In genomic region chr10:116787893-116788665, GRCh38 we compare ENCODE assay signal across 8 cellular contexts. TPM values are rescaled to one million over a fixed set of nuclear protein-coding genes. Genes with fewer than 3 reads are reported as not detected.
A peak's percentile ranks its signal among the peaks of the same experiment; 100 is the strongest.
DNase-seq lines count a peak whose midpoint lies in the region; ATAC-seq, FAIRE-seq and TF ChIP-seq lines count a peak whose summit lies in the region.

No MANE protein-coding gene starts in this region.

- H3K27me3 ChIP-seq in AG04450 (ENCODE audit: control insufficient read depth, insufficient read depth, low read length) (peaks cover 3% of the 10 kb centered on the region), H1 (replicated peaks in 1 of 4; ENCODE audit: control insufficient read depth in 3 of 4, extremely low read depth in 1 of 4, insufficient read depth in 3 of 4, low read length in 3 of 4) (no peaks in the 10 kb centered on the region), mesendoderm (ENCODE audit: insufficient read depth, low read length, poor library complexity) (no peaks in the 10 kb centered on the region)

- H3K9ac ChIP-seq in H1 (replicated peaks in 1 of 4; ENCODE audit: extremely low read depth in 1 of 4, low read depth in 3 of 4, low read length in 3 of 4), result no peak overlapping the region
- H3K9ac ChIP-seq in mesendoderm (ENCODE audit: low read length), result peak overlapping the region; percentile 64

- peak; percentile 89 to 91 for TF ChIP-seq RAD21 in H1 (IDR thresholded peaks at IDR 0.05 in 1 of 2, conservative IDR thresholded peaks at IDR 0.05 in 1 of 2; ENCODE audit: low read depth in 2 of 2, low read length in 2 of 2)

- H3K18ac ChIP-seq in H1 (ENCODE audit: extremely low read depth, low read length), result peak overlapping the region; percentile 19; the same call in 1 of the 2 replicates
- H3K18ac ChIP-seq in mesendoderm (ENCODE audit: low read length), result no peak overlapping the region

- DNase-seq in AG04450 (ENCODE audit: low read depth, low spot score) (peak; percentile 27), NCI-H526 (lab: John Stamatoyannopoulos, UW) (peak; percentile 3 to 71), H1 (ENCODE audit: low read depth in 1 of 2, low spot score in 2 of 2) (peak; percentile 61 to 98), mesendoderm (peak; percentile 81)
- peak; percentile 42 to 58 for DNase-seq in activated CD8-positive, alpha-beta memory T cell treated with anti-CD3 and anti-CD28 coated beads for 1 hour (ENCODE audit: extremely low read depth in 1 of 2, low read depth in 1 of 2)
- DNase-seq in stimulated activated CD8-positive, alpha-beta memory T cell treated with anti-CD3 and anti-CD28 coated beads, Interleukin-15, amount 100 ng/mL, for 24 hours (ENCODE audit: low read depth), result peak; percentile 57

- H3K36me3 ChIP-seq in H1 (ENCODE audit: control insufficient read depth in 2 of 4, insufficient read depth in 4 of 4, low read length in 3 of 4) (no peaks in the 10 kb centered on the region), mesendoderm (ENCODE audit: control insufficient read depth, insufficient read depth, low read length) (no peaks in the 10 kb centered on the region)

- no peaks in the 10 kb centered on the region for H4K20me1 ChIP-seq in H1 (replicated peaks in 1 of 2; ENCODE audit: control insufficient read depth in 1 of 2, insufficient read depth in 2 of 2, low read length in 2 of 2)

- peak overlapping the region; percentile 7 for H4K91ac ChIP-seq in H1 (replicated peaks; ENCODE audit: insufficient read length, low read length)

- no peak overlapping the region for H2BK120ac ChIP-seq in H1 (replicated peaks; ENCODE audit: low read depth, low read length)
- H2BK120ac ChIP-seq in mesendoderm (ENCODE audit: low read depth, low read length), result no peak overlapping the region

- H3K4me1 ChIP-seq in H1 (replicated peaks in 1 of 4; ENCODE audit: control insufficient read depth in 3 of 4, insufficient read depth in 4 of 4, low read length in 3 of 4), result peaks cover 0 to 4% (median 3%) of the 10 kb centered on the region in 4 experiments; a peak in 5 of 7 replicates
- peaks cover 2% of the 10 kb centered on the region for H3K4me1 ChIP-seq in mesendoderm (ENCODE audit: control insufficient read depth, low read depth, low read length)

- ATAC-seq in GM18861 (IDR thresholded peaks at IDR 0.05; ENCODE audit: unreplicated experiment), result peak; percentile 77
- ATAC-seq in HG03139 (IDR thresholded peaks at IDR 0.05; ENCODE audit: unreplicated experiment), result peak; percentile 73

- peak overlapping the region; percentile 82; the same call in 1 of the 2 replicates for H2BK20ac ChIP-seq in H1 (ENCODE audit: low read length)

- 14% methylated on average over 29 of the region's 29 CpGs; no CpG with 5 or more reads in 1 of the 2 experiments for WGBS in H1 (ENCODE audit: extremely low coverage in 1 of 2, insufficient coverage in 1 of 2, insufficient read length in 1 of 2, insufficient replicate concordance in 2 of 2, low coverage in 1 of 2, low lambda C conversion rate in 2 of 2, missing lambda C conversion rate in 1 of 2), 2 experiments
- no CpG with 5 or more reads among the region's 29 CpGs for WGBS in mesendoderm (ENCODE audit: extremely low coverage, insufficient coverage, low lambda C conversion rate)

- H3K79me2 ChIP-seq in H1 (ENCODE audit: control insufficient read depth in 1 of 2, insufficient read depth in 2 of 2, low read length in 2 of 2) (no peaks in the 10 kb centered on the region), mesendoderm (ENCODE audit: control insufficient read depth, insufficient read depth, low read length) (no peaks in the 10 kb centered on the region)

- peak overlapping the region; percentile 46 to 68; a peak in 3 of 4 replicates for H3K4me2 ChIP-seq in H1 (ENCODE audit: insufficient read depth in 1 of 2, low read depth in 2 of 2, low read length in 2 of 2)
- H3K4me2 ChIP-seq in mesendoderm (ENCODE audit: low read length), result peak overlapping the region; percentile 70

- H4K5ac ChIP-seq in H1 (ENCODE audit: insufficient read length, low read depth, low read length) (no peak overlapping the region), mesendoderm (ENCODE audit: low read length) (no peak overlapping the region)

- TF ChIP-seq EP300 in H1 (IDR thresholded peaks at IDR 0.05; ENCODE audit: borderline replicate concordance in 1 of 2, low read depth in 2 of 2, low read length in 2 of 2), result no peak

- H2BK5ac ChIP-seq in H1 (ENCODE audit: low read depth, low read length) (no peak overlapping the region; the same call in 1 of the 2 replicates), mesendoderm (ENCODE audit: low read length) (no peak overlapping the region)

- H3K9me3 ChIP-seq in AG04450 (ENCODE audit: control insufficient read depth, insufficient read depth, low read length), result no peaks in the 10 kb centered on the region; the same call in 1 of the 2 replicates
- H3K9me3 ChIP-seq in H1 (ENCODE audit: insufficient read depth in 2 of 2, low read depth in 1 of 2, low read length in 1 of 2), result no peaks in the 10 kb centered on the region

- peak overlapping the region; percentile 99 for H2AFZ ChIP-seq in H1 (ENCODE audit: low read length)

- no peak for TF ChIP-seq POLR2A in H1 (IDR thresholded peaks at IDR 0.05; ENCODE audit: control extremely low read depth in 1 of 2, low read depth in 2 of 2, low read length in 2 of 2)

- H3K23ac ChIP-seq in H1 (ENCODE audit: insufficient read length) (no peak overlapping the region), mesendoderm (ENCODE audit: low read length) (no peak overlapping the region)

- no peak overlapping the region for H2AK5ac ChIP-seq in H1 (ENCODE audit: low read depth, low read length)
- no peak overlapping the region for H2AK5ac ChIP-seq in mesendoderm (ENCODE audit: low read length)

- H3K4ac ChIP-seq in H1 (replicated peaks; ENCODE audit: insufficient read length, low read depth, low read length) (no peak overlapping the region), mesendoderm (ENCODE audit: low read depth, low read length) (no peak overlapping the region)

- peak; percentile 99 for TF ChIP-seq CTCF in AG04450 (IDR thresholded peaks at IDR 0.05; ENCODE audit: low read depth, low read length)
- TF ChIP-seq CTCF in H1 (IDR thresholded peaks at IDR 0.05; ENCODE audit: control extremely low read depth in 1 of 3, insufficient read depth in 1 of 3, low read depth in 1 of 3, low read length in 3 of 3), result peak; percentile 92 to 97 (median 94)

- H3K27ac ChIP-seq in AG04450 (ENCODE audit: low read depth, low read length), result no peak overlapping the region
- H3K27ac ChIP-seq in H1 (ENCODE audit: low read depth, low read length), result no peak overlapping the region
- H3K27ac ChIP-seq in mesendoderm (ENCODE audit: low read depth, low read length), result no peak overlapping the region

- CTCF ChIA-PET in AG04450 (lab: Charles Lee), result interaction anchor here (0.6 to 8.5 kb wide), 82 partner anchors 8 to 1898 kb away, joined by 3 to 426 read pairs (median 3); partner anchors contain the start of genes HSPA12A and SHTN1
- CTCF ChIA-PET in H1 (lab: Charles Lee; ENCODE audit: partially characterized antibody), result interaction anchor here (0.6 to 28.3 kb wide), 75 partner anchors 8 to 1374 kb away, joined by 3 to 531 read pairs (median 4); partner anchors contain the start of gene HSPA12A

- H2BK15ac ChIP-seq in H1 (ENCODE audit: low read length), result peak overlapping the region; percentile 75; the same call in 1 of the 2 replicates
- no peak overlapping the region for H2BK15ac ChIP-seq in mesendoderm (replicated peaks; ENCODE audit: low read depth)

- FAIRE-seq in H1 (lab: Jason Lieb, UNC), result no peak

- peaks cover 3% of the 10 kb centered on the region; the same call in 1 of the 2 replicates for H3K23me2 ChIP-seq in H1 (ENCODE audit: low read depth, low read length)

- H4K8ac ChIP-seq in H1 (ENCODE audit: extremely low read depth, insufficient read depth, low read length) (0 out of 2 replicates have a peak overlapping the region, but pooled peaks have one; percentile 39), mesendoderm (ENCODE audit: low read depth, low read length) (no peak overlapping the region)

- no peak overlapping the region for H3K14ac ChIP-seq in H1 (ENCODE audit: insufficient read length)

- H3K79me1 ChIP-seq in H1 (ENCODE audit: low read depth, low read length) (no peaks in the 10 kb centered on the region), mesendoderm (ENCODE audit: low read length) (no peaks in the 10 kb centered on the region)

- POLR2A ChIA-PET in AG04450 (lab: Yijun Ruan, JAX) (interaction anchor here (1.1 kb wide), 1 partner anchor 106 kb away, joined by 3 read pairs; no protein-coding TSS in a partner anchor), H1 (lab: Charles Lee; ENCODE audit: partially characterized antibody) (interaction anchor here (1.4 to 1.6 kb wide), 2 partner anchors 9 to 106 kb away, joined by 3 to 5 read pairs; no protein-coding TSS in a partner anchor)

- H3K4me3 ChIP-seq in AG04450 (ENCODE audit: low read depth, low read length), result peak overlapping the region; percentile 48
- peak overlapping the region in 3 of 4 experiments; percentile 7 to 41 (median 23); a peak in 5 of 8 replicates for H3K4me3 ChIP-seq in H1 (ENCODE audit: extremely low read depth in 1 of 4, insufficient read depth in 2 of 4, low read depth in 3 of 4, low read length in 4 of 4)
- H3K4me3 ChIP-seq in mesendoderm (ENCODE audit: low read length), result no peak overlapping the region

- H3K56ac ChIP-seq in H1 (replicated peaks; ENCODE audit: insufficient read length, low read depth, low read length) (no peak overlapping the region), mesendoderm (ENCODE audit: low read length) (peak overlapping the region; percentile 77)

- no peak overlapping the region for H2BK12ac ChIP-seq in H1 (ENCODE audit: low read depth, low read length)

TF ChIP-seq in H1, 55 proteins besides CTCF, POLR2A, EP300 and RAD21 (continues in another document):
- TF ChIP-seq E2F6 (IDR thresholded peaks at IDR 0.05), result peak; percentile 64
- TF ChIP-seq CBX5 (IDR thresholded peaks at IDR 0.05; ENCODE audit: low read depth, low read length), result no peak

RNA-seq across cellular contexts. Expression of gene HSPA12A, which starts 45.7 kb away (rescaled TPM):
- 20.0 and 20.5 TPM in 2 replicates for polyA plus RNA-seq in AG04450 (2011; rRNA removed)
- polyA minus RNA-seq in AG04450 (2011; rRNA and poly(A)+ RNA removed), result 27.4 and 30.3 TPM in 2 replicates
- 4.8 and 6.9 TPM in 2 replicates for total RNA-seq in H1 (2021; fragmentation: NEBNext Ultra II Directional; extraction: Animal tissue kit (Norgen Biotek cat#: 25700))
- polyA plus RNA-seq in H1 (2011; rRNA removed), result 3.1 and 3.2 TPM in 2 replicates
- polyA plus RNA-seq in H1 (2011; cell fraction: cytosol; rRNA removed), result 4.0 TPM
- polyA plus RNA-seq in H1 (2011; cell fraction: nucleus; rRNA removed), result 6.6 TPM
- 2.8 to 4.9 TPM (median 3.6 TPM) in 4 replicates for polyA plus RNA-seq in H1 (2012, experiment 1 of 2)
- 1.1 TPM for polyA plus RNA-seq in H1 (2012, experiment 2 of 2)
- polyA plus RNA-seq in H1 (2013, experiment 1 of 2), result 3.7 TPM
- 3.2 TPM for polyA plus RNA-seq in H1 (2013, experiment 2 of 2)
- polyA minus RNA-seq in H1 (2011; rRNA and poly(A)+ RNA removed), result 7.8 and 14.4 TPM in 2 replicates
- polyA minus RNA-seq in H1 (2011; cell fraction: cytosol; rRNA and poly(A)+ RNA removed), result 3.2 TPM
- polyA minus RNA-seq in H1 (2011; cell fraction: nucleus; rRNA and poly(A)+ RNA removed), result 10.1 TPM
- polyA plus RNA-seq in mesendoderm (2013, experiment 1 of 2), result 4.5 TPM
- 4.4 TPM for polyA plus RNA-seq in mesendoderm (2013, experiment 2 of 2)

Comparison
In these comparisons a context has a peak if more than half of its experiments do, and no peak if none do; other contexts are left out.
1. DNase-seq: peak in every context shown above with its lines; median percentile 81 in mesendoderm; 80 in H1; 57 in stimulated activated CD8-positive, alpha-beta memory T cell treated with anti-CD3 and anti-CD28 coated beads, Interleukin-15, amount 100 ng/mL, for 24 hours; 50 in activated CD8-positive, alpha-beta memory T cell treated with anti-CD3 and anti-CD28 coated beads for 1 hour; 37 in NCI-H526; 27 in AG04450.